ENCODE assay signal across 15 cellular contexts in genomic region chrX:19581786-19582185, GRCh38.
A peak's percentile ranks its signal among the peaks of the same experiment; 100 is the strongest.
DNase-seq lines count a peak whose midpoint lies in the region; ATAC-seq and TF ChIP-seq lines count a peak whose summit lies in the region.
"Had no signal": no experiment of that assay in that cellular context is flagged by ENCODE, and none has a peak within 500 bp of the region (broad histone marks: within the 10 kb centered on the region; RNA-seq: fewer than 3 reads in every experiment).

No MANE protein-coding gene starts in this region.

- no peak overlapping the region for H2AK5ac ChIP-seq in trophoblast cell (ENCODE audit: low read length)

- no peak overlapping the region for H2BK120ac ChIP-seq in trophoblast cell (ENCODE audit: insufficient read depth, low read length, poor library complexity)

- H3K9me3 Mint-ChIP-seq in CD8-positive, alpha-beta T cell, result no peaks in the 10 kb centered on the region
- no peaks in the 10 kb centered on the region for H3K9me3 Mint-ChIP-seq in activated T-helper 1 cell treated with anti-CD3 and anti-CD28 coated beads, Interleukin-12 subunit alpha, Interleukin-12 subunit beta, Interleukin-2, Interleukin-4 antibody, amounts not matched to agents 30 ng/mL and 10 ng/mL and 1 ng/mL, durations not matched to agents 14 hours and 24 hours and 36 hours
- H3K9me3 Mint-ChIP-seq in effector memory CD8-positive, alpha-beta T cell, result no peaks in the 10 kb centered on the region
- H3K9me3 Mint-ChIP-seq: CD4-positive, CD25-positive, alpha-beta regulatory T cell had no signal

- no peaks in the 10 kb centered on the region for H3K4me1 ChIP-seq in CD8-positive, alpha-beta T cell (ENCODE audit: insufficient read depth, low read length)
- H3K4me1 ChIP-seq in trophoblast cell (ENCODE audit: control insufficient read depth in 1 of 2, insufficient read depth in 2 of 2, low read length in 2 of 2) (peaks cover 6 to 16% of the 10 kb centered on the region in 2 experiments), smooth muscle cell (ENCODE audit: low read depth) (no peaks in the 10 kb centered on the region)
- H3K4me1 ChIP-seq: BE2C, Caco-2, HAP-1 had no signal

- no peaks in the 10 kb centered on the region for H3K9me3 ChIP-seq in CD8-positive, alpha-beta T cell (ENCODE audit: low read length)
- no peaks in the 10 kb centered on the region for H3K9me3 ChIP-seq in trophoblast cell (ENCODE audit: insufficient read depth, low read depth, low read length)
- no peaks in the 10 kb centered on the region for H3K9me3 ChIP-seq in smooth muscle cell (replicated peaks; ENCODE audit: low read depth)
- H3K9me3 ChIP-seq: BE2C, Caco-2, HAP-1 had no signal

- H3K9ac ChIP-seq in trophoblast cell (ENCODE audit: low read length), result no peak overlapping the region
- H3K9ac ChIP-seq in smooth muscle cell (ENCODE audit: low read depth), result no peak overlapping the region
- H3K9ac ChIP-seq: GM23248 had no signal

- no peaks in the 10 kb centered on the region for H3K79me1 ChIP-seq in trophoblast cell (ENCODE audit: low read length)

- TF ChIP-seq CTCF in CD8-positive, alpha-beta T cell (IDR thresholded peaks at IDR 0.05), result no peak
- no peak for TF ChIP-seq CTCF in smooth muscle cell (IDR thresholded peaks at IDR 0.05; ENCODE audit: borderline replicate concordance, insufficient read depth, poor library complexity, severe bottlenecking)

- no peaks in the 10 kb centered on the region for H3F3A ChIP-seq in smooth muscle cell (ENCODE audit: low read depth)

- peak overlapping the region; percentile 71 for H3K27ac Mint-ChIP-seq in CD8-positive, alpha-beta T cell
- H3K27ac Mint-ChIP-seq in activated T-helper 1 cell treated with anti-CD3 and anti-CD28 coated beads, Interleukin-12 subunit alpha, Interleukin-12 subunit beta, Interleukin-2, Interleukin-4 antibody, amounts not matched to agents 30 ng/mL and 10 ng/mL and 1 ng/mL, durations not matched to agents 14 hours and 24 hours and 36 hours, result peak overlapping the region; percentile 3
- peak overlapping the region; percentile 67 to 80 for H3K27ac Mint-ChIP-seq in effector memory CD8-positive, alpha-beta T cell

- intact Hi-C loops in CD8-positive, alpha-beta T cell (cut with DNase I, micrococcal nuclease), result no loop called here
- intact Hi-C loops in activated T-helper 1 cell treated with anti-CD3 and anti-CD28 coated beads, Interleukin-12 subunit alpha, Interleukin-12 subunit beta, Interleukin-2, Interleukin-4 antibody, amounts not matched to agents 30 ng/mL and 10 ng/mL and 1 ng/mL, durations not matched to agents 14 hours and 24 hours and 36 hours (cut with micrococcal nuclease), result no loop called here

- peaks cover 72% of the 10 kb centered on the region for H3K36me3 Mint-ChIP-seq in CD8-positive, alpha-beta T cell
- H3K36me3 Mint-ChIP-seq in activated T-helper 1 cell treated with anti-CD3 and anti-CD28 coated beads, Interleukin-12 subunit alpha, Interleukin-12 subunit beta, Interleukin-2, Interleukin-4 antibody, amounts not matched to agents 30 ng/mL and 10 ng/mL and 1 ng/mL, durations not matched to agents 14 hours and 24 hours and 36 hours (ENCODE audit: low read depth), result peaks cover 37% of the 10 kb centered on the region
- H3K36me3 Mint-ChIP-seq in effector memory CD8-positive, alpha-beta T cell (ENCODE audit: insufficient read depth), result peaks cover 47% of the 10 kb centered on the region

- H3K23ac ChIP-seq in trophoblast cell (ENCODE audit: low read length), result no peak overlapping the region

- no peak overlapping the region for H3K4me3 Mint-ChIP-seq in CD8-positive, alpha-beta T cell
- H3K4me3 Mint-ChIP-seq in activated T-helper 1 cell treated with anti-CD3 and anti-CD28 coated beads, Interleukin-12 subunit alpha, Interleukin-12 subunit beta, Interleukin-2, Interleukin-4 antibody, amounts not matched to agents 30 ng/mL and 10 ng/mL and 1 ng/mL, durations not matched to agents 14 hours and 24 hours and 36 hours, result no peak overlapping the region
- H3K4me3 Mint-ChIP-seq in effector memory CD8-positive, alpha-beta T cell, result no peak overlapping the region

- H3K4ac ChIP-seq in trophoblast cell (ENCODE audit: low read depth, low read length), result no peak overlapping the region

- no peak for DNase-seq in CD8-positive, alpha-beta T cell
- no peak for DNase-seq in activated T-helper 1 cell treated with anti-CD3 and anti-CD28 coated beads, Interleukin-12 subunit alpha, Interleukin-12 subunit beta, Interleukin-2, Interleukin-4 antibody, amounts not matched to agents 30 ng/mL and 10 ng/mL and 1 ng/mL, durations not matched to agents 14 hours and 24 hours and 36 hours (ENCODE audit: low spot score)
- no peak for DNase-seq in effector memory CD8-positive, alpha-beta T cell
- DNase-seq in trophoblast cell (peak; percentile 53 to 68), smooth muscle cell (lab: John Stamatoyannopoulos, UW; ENCODE audit: unreplicated experiment) (no peak)
- no peak for DNase-seq in stimulated activated naive CD4-positive, alpha-beta T cell treated with Interleukin-2 at 50 U/mL for 16 hours (lab: John Stamatoyannopoulos, UW)
- DNase-seq: ACHN; BE2C; C1 segment of cervical spinal cord; Caco-2; CD4-positive, CD25-positive, alpha-beta regulatory T cell; GM23248 had no signal

- H4K91ac ChIP-seq in trophoblast cell (ENCODE audit: low read depth, low read length), result no peak overlapping the region

- peaks cover 7% of the 10 kb centered on the region for H3K36me3 ChIP-seq in CD8-positive, alpha-beta T cell (ENCODE audit: insufficient read depth, low read length)
- peaks cover 15 to 24% of the 10 kb centered on the region in 2 experiments for H3K36me3 ChIP-seq in trophoblast cell (ENCODE audit: control insufficient read depth in 1 of 2, insufficient read depth in 2 of 2, low read length in 2 of 2)
- no peaks in the 10 kb centered on the region for H3K36me3 ChIP-seq in smooth muscle cell (ENCODE audit: low read depth)
- H3K36me3 ChIP-seq: BE2C, HAP-1 had no signal

- no peak overlapping the region for H4K12ac ChIP-seq in trophoblast cell (ENCODE audit: low read depth, low read length)

- H3K27me3 ChIP-seq in CD8-positive, alpha-beta T cell (ENCODE audit: insufficient read depth, low read length), result no peaks in the 10 kb centered on the region
- no peaks in the 10 kb centered on the region for H3K27me3 ChIP-seq in trophoblast cell (ENCODE audit: insufficient read depth, low read length)
- H3K27me3 ChIP-seq in smooth muscle cell (ENCODE audit: low read depth), result no peaks in the 10 kb centered on the region
- H3K27me3 ChIP-seq: BE2C had no signal

- no peak overlapping the region for H2BK12ac ChIP-seq in trophoblast cell (ENCODE audit: low read length)

- POLR2A ChIA-PET in CD8-positive, alpha-beta T cell (lab: Charles Lee), result no interaction called here

- H3K79me2 ChIP-seq in trophoblast cell (ENCODE audit: control insufficient read depth, insufficient read depth, low read length, poor library complexity), result no peaks in the 10 kb centered on the region
- H3K79me2 ChIP-seq in smooth muscle cell (ENCODE audit: low read depth), result no peaks in the 10 kb centered on the region

- no peak overlapping the region for H3K14ac ChIP-seq in trophoblast cell (ENCODE audit: low read length)

- H3K4me1 Mint-ChIP-seq in CD8-positive, alpha-beta T cell (ENCODE audit: low read depth), result peaks cover 12% of the 10 kb centered on the region
- peaks cover 17% of the 10 kb centered on the region for H3K4me1 Mint-ChIP-seq in activated T-helper 1 cell treated with anti-CD3 and anti-CD28 coated beads, Interleukin-12 subunit alpha, Interleukin-12 subunit beta, Interleukin-2, Interleukin-4 antibody, amounts not matched to agents 30 ng/mL and 10 ng/mL and 1 ng/mL, durations not matched to agents 14 hours and 24 hours and 36 hours (ENCODE audit: low read depth)
- peaks cover 18 to 20% of the 10 kb centered on the region in 2 donors for H3K4me1 Mint-ChIP-seq in effector memory CD8-positive, alpha-beta T cell (ENCODE audit: low read depth in 2 of 2)

- H2AFZ ChIP-seq in trophoblast cell (ENCODE audit: insufficient read depth, low read length, poor library complexity) (no peak overlapping the region), smooth muscle cell (ENCODE audit: low read depth) (no peak overlapping the region)
- H2AFZ ChIP-seq: GM23248 had no signal

- H3K27ac ChIP-seq in CD8-positive, alpha-beta T cell (ENCODE audit: low read depth, low read length), result no peak overlapping the region
- H3K27ac ChIP-seq in trophoblast cell (ENCODE audit: low read depth, low read length) (no peak overlapping the region), smooth muscle cell (ENCODE audit: low read depth) (no peak overlapping the region)
- H3K27ac ChIP-seq: GM23248 had no signal

- no peak overlapping the region for H2BK5ac ChIP-seq in trophoblast cell (ENCODE audit: low read depth, low read length, poor library complexity)

- H4K8ac ChIP-seq in trophoblast cell (ENCODE audit: low read depth, low read length), result no peak overlapping the region

- ATAC-seq in CD8-positive, alpha-beta T cell, result no peak
- ATAC-seq in effector memory CD8-positive, alpha-beta T cell (replicated peaks), result no peak
- ATAC-seq in GM19324 (IDR thresholded peaks at IDR 0.05; ENCODE audit: low FRiP score, unreplicated experiment), result no peak
- ATAC-seq: HepG2 had no signal

- no CpG with 5 or more reads among the region's 3 CpGs for WGBS in trophoblast cell (ENCODE audit: extremely low coverage, insufficient coverage, insufficient read length)
- whole genome bisulfite sequencing in smooth muscle cell (ENCODE audit: low lambda C conversion rate), result 77% methylated on average over 3 of the region's 3 CpGs

- H3K4me2 ChIP-seq in trophoblast cell (ENCODE audit: low read length) (no peak overlapping the region), smooth muscle cell (no peak overlapping the region)

- no peak overlapping the region for H3K4me3 ChIP-seq in CD8-positive, alpha-beta T cell (ENCODE audit: low read depth, low read length)
- no peak overlapping the region for H3K4me3 ChIP-seq in trophoblast cell (ENCODE audit: low read depth, low read length)
- no peak overlapping the region for H3K4me3 ChIP-seq in smooth muscle cell
- H3K4me3 ChIP-seq: GM23248, HAP-1 had no signal

- peaks cover 10% of the 10 kb centered on the region for H4K20me1 ChIP-seq in smooth muscle cell (ENCODE audit: low read depth)

- CTCF ChIA-PET in CD8-positive, alpha-beta T cell (lab: Charles Lee), result no interaction called here

- no peak overlapping the region for H3K18ac ChIP-seq in trophoblast cell (ENCODE audit: low read length)

- H3K27me3 Mint-ChIP-seq in CD8-positive, alpha-beta T cell (ENCODE audit: low read depth), result no peaks in the 10 kb centered on the region
- H3K27me3 Mint-ChIP-seq in activated T-helper 1 cell treated with anti-CD3 and anti-CD28 coated beads, Interleukin-12 subunit alpha, Interleukin-12 subunit beta, Interleukin-2, Interleukin-4 antibody, amounts not matched to agents 30 ng/mL and 10 ng/mL and 1 ng/mL, durations not matched to agents 14 hours and 24 hours and 36 hours (ENCODE audit: insufficient read depth), result no peaks in the 10 kb centered on the region
- H3K27me3 Mint-ChIP-seq in effector memory CD8-positive, alpha-beta T cell, result no peaks in the 10 kb centered on the region
- H3K27me3 Mint-ChIP-seq: CD4-positive, CD25-positive, alpha-beta regulatory T cell had no signal

Comparison
In these comparisons a context has a peak if more than half of its experiments do, and no peak if none do; other contexts are left out.
1. DNase-seq: peak in trophoblast cell (2 of 2); none in CD8-positive, alpha-beta T cell (0 of 7), activated T-helper 1 cell treated with anti-CD3 and anti-CD28 coated beads, Interleukin-12 subunit alpha, Interleukin-12 subunit beta, Interleukin-2, Interleukin-4 antibody, amounts not matched to agents 30 ng/mL and 10 ng/mL and 1 ng/mL, durations not matched to agents 14 hours and 24 hours and 36 hours (single experiment), effector memory CD8-positive, alpha-beta T cell (0 of 3), smooth muscle cell (single experiment) and stimulated activated naive CD4-positive, alpha-beta T cell treated with Interleukin-2 at 50 U/mL for 16 hours (single experiment).
2. H3K27ac Mint-ChIP-seq: peak in every context shown above with its lines; median percentile 74 in effector memory CD8-positive, alpha-beta T cell; 71 in CD8-positive, alpha-beta T cell; 3 in activated T-helper 1 cell treated with anti-CD3 and anti-CD28 coated beads, Interleukin-12 subunit alpha, Interleukin-12 subunit beta, Interleukin-2, Interleukin-4 antibody, amounts not matched to agents 30 ng/mL and 10 ng/mL and 1 ng/mL, durations not matched to agents 14 hours and 24 hours and 36 hours.